17 cellular contexts compared by ENCODE assay signal in genomic region chr1:199669916-199670315, GRCh38.
DNase-seq lines count a peak whose midpoint lies in the region; ATAC-seq and TF ChIP-seq lines count a peak whose summit lies in the region.
"Had no signal": no experiment of that assay in that cellular context is flagged by ENCODE, and none has a peak within 500 bp of the region (broad histone marks: within the 10 kb centered on the region; RNA-seq: fewer than 3 reads in every experiment).

No MANE protein-coding gene starts in this region.

- H3K27me3 Mint-ChIP-seq in nephron (ENCODE audit: low read depth): no peaks in the 10 kb centered on the region
- H3K27me3 Mint-ChIP-seq in progenitor cell of endocrine pancreas: no peaks in the 10 kb centered on the region

- H3K4me1 Mint-ChIP-seq in nephron: peaks cover 6% of the 10 kb centered on the region
- H3K4me1 Mint-ChIP-seq in progenitor cell of endocrine pancreas (ENCODE audit: low read depth): peaks cover 4% of the 10 kb centered on the region
- H3K4me1 Mint-ChIP-seq: CD4-positive, alpha-beta memory T cell had no signal

- H3K27ac Mint-ChIP-seq in nephron (peak overlapping the region; percentile 62 to 87 (median 74)), progenitor cell of endocrine pancreas (no peak overlapping the region)
- H3K27ac Mint-ChIP-seq: CD4-positive, alpha-beta memory T cell had no signal

- H3K9me3 Mint-ChIP-seq in nephron (peaks cover 9% of the 10 kb centered on the region), progenitor cell of endocrine pancreas (ENCODE audit: low read depth) (peaks cover 3% of the 10 kb centered on the region)

- ATAC-seq in GM21447 (IDR thresholded peaks at IDR 0.05; ENCODE audit: unreplicated experiment): no peak
- ATAC-seq: GM12878 had no signal

- H3K36me3 Mint-ChIP-seq in nephron (ENCODE audit: low read depth) (no peaks in the 10 kb centered on the region), progenitor cell of endocrine pancreas (ENCODE audit: insufficient read depth) (no peaks in the 10 kb centered on the region)
- H3K36me3 Mint-ChIP-seq: CD4-positive, alpha-beta memory T cell had no signal

- DNase-seq in epithelial cell of esophagus (ENCODE audit: low read depth) (peak; percentile 9), kidney tubule cell (ENCODE audit: low spot score) (peak; percentile 70), renal cortical epithelial cell (ENCODE audit: low read depth) (peak; percentile 61), progenitor cell of endocrine pancreas (ENCODE audit: low spot score, unreplicated experiment) (no peak)
- no peak for DNase-seq in activated CD4-positive, alpha-beta T cell treated with anti-CD3 and anti-CD28 coated beads, Interleukin-2, amount 50 U/mL, for 4 hours
- DNase-seq: C1 segment of cervical spinal cord; Calu3; CD4-positive, alpha-beta memory T cell; COR-L47; DMS79; EL; GDM1; H7; HCEC 1CT had no signal

- no peak overlapping the region for H3K4me3 ChIP-seq in epithelial cell of esophagus (ENCODE audit: low read length)
- H3K4me3 ChIP-seq: GM12878 had no signal

- H3K4me3 Mint-ChIP-seq in nephron: no peak overlapping the region
- H3K4me3 Mint-ChIP-seq in progenitor cell of endocrine pancreas (ENCODE audit: low read depth): no peak overlapping the region
- H3K4me3 Mint-ChIP-seq: CD4-positive, alpha-beta memory T cell had no signal

- TF ChIP-seq CTCF in epithelial cell of esophagus (IDR thresholded peaks at IDR 0.05; ENCODE audit: insufficient read depth, low read depth, low read length, missing control alignments) (no peak), nephron (IDR thresholded peaks at IDR 0.05; ENCODE audit: unreplicated experiment in 3 of 3) (no peak), progenitor cell of endocrine pancreas (IDR thresholded peaks at IDR 0.05; ENCODE audit: unreplicated experiment) (no peak)

Comparison
In these comparisons a context has a peak if more than half of its experiments do, and no peak if none do; other contexts are left out.
1. DNase-seq: peak in epithelial cell of esophagus (single experiment), kidney tubule cell (single experiment) and renal cortical epithelial cell (single experiment); none in progenitor cell of endocrine pancreas (single experiment) and activated CD4-positive, alpha-beta T cell treated with anti-CD3 and anti-CD28 coated beads, Interleukin-2, amount 50 U/mL, for 4 hours (0 of 2).